1 cellular context compared by ENCODE assay signal in the genomic region with DNA sequence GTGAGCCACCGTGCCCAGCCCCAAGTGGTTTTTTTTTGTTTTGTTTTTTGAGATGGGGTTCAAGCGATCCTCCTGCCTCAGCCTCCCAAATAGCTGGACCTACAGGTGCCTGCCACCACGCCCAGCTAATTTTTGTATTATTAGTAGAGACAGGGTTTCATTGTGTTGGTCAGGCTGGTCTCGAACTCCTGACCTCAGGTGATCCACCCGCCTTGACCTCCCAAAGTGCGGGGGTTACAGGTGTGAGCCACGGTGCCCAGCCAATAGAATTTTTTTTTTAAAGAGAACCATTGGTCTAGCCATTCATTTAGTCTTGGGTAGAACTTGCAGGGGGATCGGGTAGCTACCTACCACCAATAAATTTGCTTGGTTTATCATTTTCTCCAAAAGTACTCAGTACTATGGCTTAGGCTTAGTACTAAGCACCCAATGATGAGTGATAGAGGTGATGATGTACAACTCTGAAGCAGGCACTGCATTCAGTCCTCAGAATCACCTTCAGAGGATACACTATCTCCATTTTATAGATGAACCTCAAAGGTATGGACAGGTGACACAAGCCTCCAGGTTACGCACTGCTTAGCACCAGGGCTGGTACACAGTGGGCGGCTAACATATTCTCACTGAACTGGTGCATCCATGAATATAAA.
TF ChIP-seq lines count a peak whose summit lies in the region.

No MANE protein-coding gene starts in this region.

TF ChIP-seq in HepG2, 621 proteins besides CTCF, POLR2A, EP300 and RAD21:
- TF ChIP-seq ZNF138 (CRISPR knock-in tag; IDR thresholded peaks at IDR 0.05; ENCODE audit: low read depth) (0 out of 2 replicates have a peak, but pooled peaks have one; percentile 51), KDM1A (CRISPR knock-in tag; IDR thresholded peaks at IDR 0.05) (0 out of 2 replicates have a peak, but pooled peaks have one; percentile 1), MXD4 (CRISPR knock-in tag; IDR thresholded peaks at IDR 0.05) (0 out of 2 replicates have a peak, but pooled peaks have one; percentile 1), ZNF776 (CRISPR knock-in tag; IDR thresholded peaks at IDR 0.05) (peak; percentile 9; the same call in 1 of the 2 replicates), SETDB1 (CRISPR knock-in tag; IDR thresholded peaks at IDR 0.05; ENCODE audit: borderline replicate concordance) (0 out of 2 replicates have a peak, but pooled peaks have one; percentile 60), SCMH1 (CRISPR knock-in tag; IDR thresholded peaks at IDR 0.05; ENCODE audit: borderline replicate concordance) (no peak), PAX8 (CRISPR knock-in tag; IDR thresholded peaks at IDR 0.05; ENCODE audit: borderline replicate concordance) (0 out of 2 replicates have a peak, but pooled peaks have one; percentile 9), ZNF746 (CRISPR knock-in tag; IDR thresholded peaks at IDR 0.05) (no peak), HDAC1 (CRISPR knock-in tag; IDR thresholded peaks at IDR 0.05) (no peak), ZSCAN21 (CRISPR knock-in tag; IDR thresholded peaks at IDR 0.05; ENCODE audit: borderline replicate concordance) (0 out of 2 replicates have a peak, but pooled peaks have one; percentile 73), ZNF788 (CRISPR knock-in tag; IDR thresholded peaks at IDR 0.05; ENCODE audit: borderline replicate concordance) (peak; percentile 17; the same call in 1 of the 2 replicates), ZNF747 (CRISPR knock-in tag; IDR thresholded peaks at IDR 0.05; ENCODE audit: borderline replicate concordance) (peak; percentile 39; the same call in 1 of the 2 replicates), RAD51 (IDR thresholded peaks at IDR 0.05; ENCODE audit: borderline replicate concordance) (no peak), NFATC3 (CRISPR knock-in tag; IDR thresholded peaks at IDR 0.05) (peak; percentile 26; the same call in 1 of the 2 replicates)
- TF ChIP-seq, protein P1, sequence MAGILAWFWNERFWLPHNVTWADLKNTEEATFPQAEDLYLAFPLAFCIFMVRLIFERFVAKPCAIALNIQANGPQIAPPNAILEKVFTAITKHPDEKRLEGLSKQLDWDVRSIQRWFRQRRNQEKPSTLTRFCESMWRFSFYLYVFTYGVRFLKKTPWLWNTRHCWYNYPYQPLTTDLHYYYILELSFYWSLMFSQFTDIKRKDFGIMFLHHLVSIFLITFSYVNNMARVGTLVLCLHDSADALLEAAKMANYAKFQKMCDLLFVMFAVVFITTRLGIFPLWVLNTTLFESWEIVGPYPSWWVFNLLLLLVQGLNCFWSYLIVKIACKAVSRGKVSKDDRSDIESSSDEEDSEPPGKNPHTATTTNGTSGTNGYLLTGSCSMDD (CRISPR knock-in tag; IDR thresholded peaks at IDR 0.05) = no peak
- TF ChIP-seq, protein P2, sequence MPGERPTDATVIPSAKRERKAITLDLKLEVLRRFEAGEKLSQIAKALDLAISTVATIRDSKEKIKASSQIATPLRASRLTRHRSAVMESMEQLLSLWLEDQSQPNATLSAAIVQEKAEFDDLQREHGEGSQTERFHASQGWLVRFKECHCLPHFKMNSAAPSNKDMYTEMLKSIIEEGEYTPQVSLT (CRISPR knock-in tag; IDR thresholded peaks at IDR 0.05; ENCODE audit: borderline replicate concordance, low read depth) = 0 out of 2 replicates have a peak, but pooled peaks have one; percentile 64
- TF ChIP-seq, protein P3, sequence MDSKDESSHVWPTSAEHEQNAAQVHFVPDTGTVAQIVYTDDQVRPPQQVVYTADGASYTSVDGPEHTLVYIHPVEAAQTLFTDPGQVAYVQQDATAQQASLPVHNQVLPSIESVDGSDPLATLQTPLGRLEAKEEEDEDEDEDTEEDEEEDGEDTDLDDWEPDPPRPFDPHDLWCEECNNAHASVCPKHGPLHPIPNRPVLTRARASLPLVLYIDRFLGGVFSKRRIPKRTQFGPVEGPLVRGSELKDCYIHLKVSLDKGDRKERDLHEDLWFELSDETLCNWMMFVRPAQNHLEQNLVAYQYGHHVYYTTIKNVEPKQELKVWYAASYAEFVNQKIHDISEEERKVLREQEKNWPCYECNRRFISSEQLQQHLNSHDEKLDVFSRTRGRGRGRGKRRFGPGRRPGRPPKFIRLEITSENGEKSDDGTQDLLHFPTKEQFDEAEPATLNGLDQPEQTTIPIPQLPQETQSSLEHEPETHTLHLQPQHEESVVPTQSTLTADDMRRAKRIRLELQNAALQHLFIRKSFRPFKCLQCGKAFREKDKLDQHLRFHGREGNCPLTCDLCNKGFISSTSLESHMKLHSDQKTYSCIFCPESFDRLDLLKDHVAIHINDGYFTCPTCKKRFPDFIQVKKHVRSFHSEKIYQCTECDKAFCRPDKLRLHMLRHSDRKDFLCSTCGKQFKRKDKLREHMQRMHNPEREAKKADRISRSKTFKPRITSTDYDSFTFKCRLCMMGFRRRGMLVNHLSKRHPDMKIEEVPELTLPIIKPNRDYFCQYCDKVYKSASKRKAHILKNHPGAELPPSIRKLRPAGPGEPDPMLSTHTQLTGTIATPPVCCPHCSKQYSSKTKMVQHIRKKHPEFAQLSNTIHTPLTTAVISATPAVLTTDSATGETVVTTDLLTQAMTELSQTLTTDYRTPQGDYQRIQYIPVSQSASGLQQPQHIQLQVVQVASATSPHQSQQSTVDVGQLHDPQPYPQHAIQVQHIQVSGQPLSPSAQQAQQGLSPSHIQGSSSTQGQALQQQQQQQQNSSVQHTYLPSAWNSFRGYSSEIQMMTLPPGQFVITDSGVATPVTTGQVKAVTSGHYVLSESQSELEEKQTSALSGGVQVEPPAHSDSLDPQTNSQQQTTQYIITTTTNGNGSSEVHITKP (CRISPR knock-in tag; IDR thresholded peaks at IDR 0.05; ENCODE audit: low read depth) = 0 out of 2 replicates have a peak, but pooled peaks have one; percentile 4
TF ChIP-seq in HepG2: peak in this region for 12.
